8 cellular contexts compared by ENCODE assay signal in genomic region chr19:1590641-1591397, GRCh38. TPM values are rescaled to one million over a fixed set of nuclear protein-coding genes. Genes with fewer than 3 reads are reported as not detected.
DNase-seq lines count a peak whose midpoint lies in the region; ATAC-seq, FAIRE-seq and TF ChIP-seq lines count a peak whose summit lies in the region.

No MANE protein-coding gene starts in this region.

- H3K9me1 ChIP-seq in K562 (ENCODE audit: control insufficient read depth, insufficient read depth, low read length), result no peaks in the 10 kb centered on the region

- TF ChIP-seq CTCF in K562 (IDR thresholded peaks at IDR 0.05 in 2 of 3, conservative IDR thresholded peaks at IDR 0.05 in 1 of 3; ENCODE audit: insufficient read depth in 2 of 3, low read depth in 1 of 3, low read length in 3 of 3) (peak; percentile 61 to 65 (median 63)), lung (IDR thresholded peaks at IDR 0.05; ENCODE audit: control extremely low read depth, extremely low read depth) (no peak)

- no peak for TF ChIP-seq EP300 in K562 (IDR thresholded peaks at IDR 0.05; ENCODE audit: low read length)

- FAIRE-seq in K562 (lab: Jason Lieb, UNC), result peak; percentile 80

- H3K27ac ChIP-seq in K562 (ENCODE audit: extremely low read depth, low read depth, low read length), result peak overlapping the region; percentile 95
- peak overlapping the region in 1 of 2 donors; percentile 1 for H3K27ac ChIP-seq in lung (ENCODE audit: low read depth in 1 of 2, low read length in 1 of 2)

- 4% methylated on average over 10 of the region's 10 CpGs for WGBS in K562 (ENCODE audit: insufficient coverage, low coverage, missing lambda C conversion rate)
- WGBS in lung, 2 donors, result 15 to 33% methylated on average over 10 of the region's 10 CpGs

- intact Hi-C loops in K562 (cut with micrococcal nuclease), result no loop called here

- in situ Hi-C loops in K562 (cut with MboI), result no loop called here

- CTCF ChIA-PET in K562 (lab: Yijun Ruan, JAX; ENCODE audit: low intra/inter-chr PET ratio), result no interaction called here

- POLR2A ChIA-PET in K562 (lab: Yijun Ruan, JAX), result interaction anchor here (0.6 to 6.6 kb wide), 9 partner anchors 10 to 1016 kb away, joined by 3 to 40 read pairs (median 3); partner anchors contain the start of gene CIRBP

- H4K20me1 ChIP-seq in K562 (replicated peaks; ENCODE audit: control insufficient read depth, insufficient read depth, low read length), result 0 out of 2 replicates have a peak, but pooled peaks cover 8% of the 10 kb centered on the region

- no peak overlapping the region for H2AFZ ChIP-seq in K562 (ENCODE audit: low read depth, low read length)

- peak overlapping the region; percentile 100 for H3K9ac ChIP-seq in K562 (ENCODE audit: insufficient read depth in 1 of 2, low read depth in 2 of 2, low read length in 2 of 2)

- H3K4me2 ChIP-seq in K562 (ENCODE audit: insufficient read depth, low read length), result peak overlapping the region; percentile 98

- H3K4me1 ChIP-seq in K562 (replicated peaks in 1 of 2; ENCODE audit: control insufficient read depth in 2 of 2, insufficient read depth in 2 of 2, low read length in 2 of 2) (peaks cover 15 to 40% of the 10 kb centered on the region in 2 experiments), lung (ENCODE audit: control insufficient read depth in 2 of 2, insufficient read depth in 2 of 2, low read length in 2 of 2) (peaks cover 0 to 11% of the 10 kb centered on the region in 2 donors)

- no TSS peak for BruUV-seq in K562 (replicated peaks; lab: Mats Ljungman, UMichigan)

- H3K9me3 ChIP-seq in K562 (replicated peaks; ENCODE audit: control insufficient read depth, insufficient read depth, low read depth, low read length), result no peaks in the 10 kb centered on the region
- H3K9me3 ChIP-seq in lung (ENCODE audit: control insufficient read depth in 2 of 2, insufficient read depth in 1 of 2, low read length in 1 of 2), result no peaks in the 10 kb centered on the region

- TF ChIP-seq POLR2A in K562 (conservative IDR thresholded peaks at IDR 0.05), result peak; percentile 58

- peaks cover 46% of the 10 kb centered on the region; the same call in 2 of the 3 replicates for H3K36me3 ChIP-seq in K562 (ENCODE audit: control insufficient read depth, insufficient read depth, low read length)
- H3K36me3 ChIP-seq in lung (ENCODE audit: control insufficient read depth in 2 of 2, insufficient read depth in 2 of 2, low read length in 2 of 2), result no peaks in the 10 kb centered on the region

- H3K27me3 ChIP-seq in K562 (ENCODE audit: control insufficient read depth in 2 of 2, insufficient read depth in 2 of 2, low read length in 2 of 2) (no peaks in the 10 kb centered on the region), lung (ENCODE audit: control insufficient read depth, insufficient read depth) (no peaks in the 10 kb centered on the region)

- TF ChIP-seq RAD21 in K562 (CRISPR knock-in tag; conservative IDR thresholded peaks at IDR 0.05 in 1 of 2, IDR thresholded peaks at IDR 0.05 in 1 of 2), result peak; percentile 6 to 36; a peak in 1 of 4 replicates

- peak; percentile 80 for ATAC-seq in K562
- ATAC-seq in lung (ENCODE audit: insufficient read depth, low FRiP score), result no peak
- ATAC-seq in HG03354 (IDR thresholded peaks at IDR 0.05; ENCODE audit: poor library complexity, severe bottlenecking, unreplicated experiment), result no peak

- peaks cover 61% of the 10 kb centered on the region for H3K79me2 ChIP-seq in K562 (ENCODE audit: control insufficient read depth, insufficient read depth, low read length)

- H3K4me3 ChIP-seq in K562, result peak overlapping the region; percentile 92
- H3K4me3 ChIP-seq in lung, result peak overlapping the region; percentile 75

- peak; percentile 32 for DNase-seq in activated T-cell treated with anti-CD3 and anti-CD28 coated beads for 48 hours (ENCODE audit: low read depth)
- DNase-seq in activated T-cell treated with anti-CD3 and anti-CD28 coated beads for 4 hours, result no peak
- DNase-seq in NCI-H446 treated with DMSO at 0.1 percent for 48 hours (lab: John Stamatoyannopoulos, UW), result peak; percentile 13
- peak in 3 of 4 experiments; percentile 15 to 69 (median 62) for DNase-seq in K562 (ENCODE audit: extremely low read depth in 1 of 4, low spot score in 3 of 4)
- no peak for DNase-seq in lung (ENCODE audit: low spot score)
- DNase-seq in stimulated activated naive CD4-positive, alpha-beta T cell treated with Interleukin-2 at 50 U/mL for 16 hours (lab: John Stamatoyannopoulos, UW), result no peak
- no peak for DNase-seq in activated gamma-delta T cell (lab: John Stamatoyannopoulos, UW)

TF ChIP-seq in K562, 482 proteins besides CTCF, POLR2A, EP300 and RAD21 (continues in another document):
- TF ChIP-seq NR4A1 (CRISPR knock-in tag; IDR thresholded peaks at IDR 0.05) (no peak), NR4A1 (tag; IDR thresholded peaks at IDR 0.05) (no peak), BRCA1 (IDR thresholded peaks at IDR 0.05) (no peak), BRCA1 (CRISPR knock-in tag; IDR thresholded peaks at IDR 0.05) (no peak), ZNF384 (IDR thresholded peaks at IDR 0.05; ENCODE audit: low read depth, low read length) (no peak)

RNA-seq across cellular contexts. Expression of gene MBD3, which starts 1.8 kb away (rescaled TPM):
- total RNA-seq in K562 (2011; cell fraction: chromatin; rRNA removed; ENCODE audit: low replicate concordance), result 89.8 and 204 TPM in 2 replicates
- 153 TPM in 2 replicates for total RNA-seq in K562 (2011; cell fraction: nucleolus; rRNA removed)
- 99.7 and 106 TPM in 2 replicates for total RNA-seq in K562 (2011; cell fraction: nucleoplasm; rRNA removed)
- total RNA-seq in K562 (2014; rRNA removed) (135 and 157 TPM in 2 replicates), K562 (2014; rRNA removed; fragmentation: Illumina TruSeq; extraction: Trizol) (11.4 and 12.6 TPM in 2 replicates), K562 (2015; rRNA removed; fragmentation: Illumina TruSeq; extraction: Trizol) (51.9 and 62.9 TPM in 2 replicates), K562 (2021) (114 and 137 TPM in 2 replicates), lung (100 to 1,000 TPM in 1 of 2 donors, 10 to 100 TPM in 1; 48.1 to 102 TPM)
- polyA plus RNA-seq in K562 (2011; rRNA removed) (30.9 and 37.9 TPM in 2 replicates), K562 (2014; fragmentation: Illumina TruSeq; extraction: Trizol) (7.7 and 39.8 TPM in 2 replicates), K562 (2014; fragmentation: Nextera tagmentation; extraction: Ambion mirVana) (under 1 TPM; 0.24 to 0.52 TPM), K562 (2014; rRNA removed) (94.4 and 103 TPM in 2 replicates), lung (100 to 1,000 TPM in 1 of 2 donors, 10 to 100 TPM in 1; 74.8 to 129 TPM)
- polyA plus RNA-seq in K562 (2011; cell fraction: cytosol; rRNA removed), result 58.0 and 173 TPM in 2 replicates
- polyA plus RNA-seq in K562 (2011; cell fraction: nucleus; rRNA removed), result 66.0 and 127 TPM in 2 replicates
- polyA plus RNA-seq in K562 (2012), result 65.7 and 74.0 TPM in 2 replicates
- 35.8 and 69.0 TPM in 2 replicates for polyA minus RNA-seq in K562 (2011; rRNA and poly(A)+ RNA removed)
- polyA minus RNA-seq in K562 (2011; cell fraction: cytosol; rRNA and poly(A)+ RNA removed), result 99.0 and 105 TPM in 2 replicates
- polyA minus RNA-seq in K562 (2011; cell fraction: nucleus; rRNA and poly(A)+ RNA removed), result 27.9 and 29.1 TPM in 2 replicates

RNA-seq across cellular contexts. Expression of gene UQCR11, which starts 14.4 kb away (rescaled TPM):
- 49.4 and 136 TPM in 2 replicates for total RNA-seq in K562 (2011; cell fraction: chromatin; rRNA removed; ENCODE audit: low replicate concordance)
- total RNA-seq in K562 (2011; cell fraction: nucleolus; rRNA removed), result 110 and 114 TPM in 2 replicates
- 78.5 and 82.1 TPM in 2 replicates for total RNA-seq in K562 (2011; cell fraction: nucleoplasm; rRNA removed)
- 203 and 259 TPM in 2 replicates for total RNA-seq in K562 (2014; rRNA removed)
- 62.7 and 65.9 TPM in 2 replicates for total RNA-seq in K562 (2014; rRNA removed; fragmentation: Illumina TruSeq; extraction: Trizol)
- 94.2 and 104 TPM in 2 replicates for total RNA-seq in K562 (2015; rRNA removed; fragmentation: Illumina TruSeq; extraction: Trizol)
- 355 and 411 TPM in 2 replicates for total RNA-seq in K562 (2021)
- polyA plus RNA-seq in K562 (2011; rRNA removed), result 390 and 494 TPM in 2 replicates
- polyA plus RNA-seq in K562 (2011; cell fraction: cytosol; rRNA removed), result 245 and 412 TPM in 2 replicates
- polyA plus RNA-seq in K562 (2011; cell fraction: nucleus; rRNA removed), result 128 and 175 TPM in 2 replicates
- polyA plus RNA-seq in K562 (2012), result 203 and 322 TPM in 2 replicates
- polyA plus RNA-seq in K562 (2014; fragmentation: Illumina TruSeq; extraction: Trizol), result 57.6 and 122 TPM in 2 replicates
- 100 to 1,000 TPM; 225 to 394 TPM for polyA plus RNA-seq in K562 (2014; fragmentation: Nextera tagmentation; extraction: Ambion mirVana)
- 329 and 366 TPM in 2 replicates for polyA plus RNA-seq in K562 (2014; rRNA removed)
- 24.6 and 35.3 TPM in 2 replicates for polyA minus RNA-seq in K562 (2011; rRNA and poly(A)+ RNA removed)
- polyA minus RNA-seq in K562 (2011; cell fraction: cytosol; rRNA and poly(A)+ RNA removed), result 35.2 and 46.2 TPM in 2 replicates
- 26.8 and 31.8 TPM in 2 replicates for polyA minus RNA-seq in K562 (2011; cell fraction: nucleus; rRNA and poly(A)+ RNA removed)
- total RNA-seq in lung, result 100 to 1,000 TPM in 1 of 2 donors, 10 to 100 TPM in 1; 35.4 to 225 TPM
- 100 to 1,000 TPM; 122 to 131 TPM for polyA plus RNA-seq in lung

RNA-seq across cellular contexts. Expression of gene MEX3D, which starts 22.7 kb away (rescaled TPM):
- total RNA-seq in K562 (2011; cell fraction: chromatin; rRNA removed; ENCODE audit: low replicate concordance), result 1.3 and 3.7 TPM in 2 replicates
- total RNA-seq in K562 (2011; cell fraction: nucleolus; rRNA removed), result 7.0 and 7.7 TPM in 2 replicates
- total RNA-seq in K562 (2011; cell fraction: nucleoplasm; rRNA removed), result 3.1 and 3.2 TPM in 2 replicates
- total RNA-seq in K562 (2014; rRNA removed) (39.3 and 48.8 TPM in 2 replicates), K562 (2014; rRNA removed; fragmentation: Illumina TruSeq; extraction: Trizol) (5.7 and 6.5 TPM in 2 replicates), K562 (2015; rRNA removed; fragmentation: Illumina TruSeq; extraction: Trizol) (9.5 and 9.8 TPM in 2 replicates), K562 (2021) (34.0 and 35.9 TPM in 2 replicates), lung (10 to 100 TPM; 31.0 to 33.9 TPM)
- polyA plus RNA-seq in K562 (2011; rRNA removed) (2.6 and 3.3 TPM in 2 replicates), K562 (2014; fragmentation: Illumina TruSeq; extraction: Trizol) (2.6 and 4.4 TPM in 2 replicates), K562 (2014; fragmentation: Nextera tagmentation; extraction: Ambion mirVana) (1 to 10 TPM; 1.7 to 1.9 TPM), K562 (2014; rRNA removed) (11.6 and 11.9 TPM in 2 replicates), lung (1 to 10 TPM; 4.8 to 8.6 TPM)
- polyA plus RNA-seq in K562 (2011; cell fraction: cytosol; rRNA removed), result 3.5 and 29.9 TPM in 2 replicates
- 2.1 and 5.8 TPM in 2 replicates for polyA plus RNA-seq in K562 (2011; cell fraction: nucleus; rRNA removed)
- polyA plus RNA-seq in K562 (2012), result 6.4 and 7.7 TPM in 2 replicates
- 1.0 and 1.6 TPM in 2 replicates for polyA minus RNA-seq in K562 (2011; rRNA and poly(A)+ RNA removed)
- polyA minus RNA-seq in K562 (2011; cell fraction: cytosol; rRNA and poly(A)+ RNA removed), result 20.2 and 21.8 TPM in 2 replicates
- polyA minus RNA-seq in K562 (2011; cell fraction: nucleus; rRNA and poly(A)+ RNA removed), result 2.4 and 3.0 TPM in 2 replicates

Comparison
In these comparisons a context has a peak if more than half of its experiments do, and no peak if none do; other contexts are left out.
1. DNase-seq: peak in activated T-cell treated with anti-CD3 and anti-CD28 coated beads for 48 hours (single experiment), NCI-H446 treated with DMSO at 0.1 percent for 48 hours (single experiment) and K562 (3 of 4); none in activated T-cell treated with anti-CD3 and anti-CD28 coated beads for 4 hours (single experiment), lung (single experiment), stimulated activated naive CD4-positive, alpha-beta T cell treated with Interleukin-2 at 50 U/mL for 16 hours (single experiment) and activated gamma-delta T cell (single experiment).